In the genomic region with DNA sequence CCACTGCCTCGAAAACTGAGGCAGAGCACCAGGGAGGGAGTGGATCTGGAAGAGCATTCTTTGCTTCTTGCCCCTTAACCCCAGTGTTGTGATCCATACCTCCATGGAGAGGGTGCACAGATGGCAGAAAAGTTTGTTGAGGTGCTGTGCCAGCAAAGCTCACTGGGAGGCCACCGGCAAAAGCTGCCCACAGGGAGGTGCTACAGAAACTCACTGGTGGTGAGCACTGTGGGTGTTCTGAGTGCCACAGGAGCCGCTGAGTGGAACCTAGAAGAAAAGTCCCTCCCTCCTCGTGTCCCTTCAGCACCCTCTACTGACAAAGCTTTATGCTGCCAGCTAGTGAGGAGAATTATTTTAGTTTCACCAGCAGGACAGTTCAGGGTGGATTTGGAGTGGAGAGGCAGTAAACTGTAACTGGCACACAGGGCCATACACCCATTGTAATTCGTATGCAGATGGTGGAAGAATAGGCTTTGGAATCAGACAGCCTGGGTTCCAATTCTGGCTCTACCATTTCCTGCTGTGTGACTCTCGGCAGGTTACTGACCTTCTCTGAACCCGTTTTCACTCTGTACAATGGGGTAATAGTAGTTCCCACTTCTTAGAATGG, we compare ENCODE assay signal across 8 cellular contexts.
DNase-seq lines count a peak whose midpoint lies in the region; ATAC-seq and TF ChIP-seq lines count a peak whose summit lies in the region.

No MANE protein-coding gene starts in this region.

- no peaks in the 10 kb centered on the region for H3K9me3 Mint-ChIP-seq in osteocyte (ENCODE audit: unreplicated experiment)

- TF ChIP-seq CTCF in BJ (IDR thresholded peaks at IDR 0.05; ENCODE audit: insufficient read depth, low read depth, low read length) (peak; percentile 66), fibroblast of the aortic adventitia (IDR thresholded peaks at IDR 0.05; ENCODE audit: insufficient read depth, low read length) (peak; percentile 69), osteocyte (IDR thresholded peaks at IDR 0.05) (peak; percentile 83)

- POLR2A ChIA-PET in BJ (lab: Charles Lee): interaction anchor here (0.6 to 1.0 kb wide), 2 partner anchors 12 to 156 kb away, joined by 4 to 5 read pairs; no protein-coding TSS in a partner anchor

- no peaks in the 10 kb centered on the region for H3K27me3 ChIP-seq in BJ (ENCODE audit: control insufficient read depth, insufficient read depth, low read length)

- peaks cover 34% of the 10 kb centered on the region for H3K36me3 Mint-ChIP-seq in osteocyte (ENCODE audit: unreplicated experiment)

- H3K27me3 Mint-ChIP-seq in osteocyte (ENCODE audit: unreplicated experiment): no peaks in the 10 kb centered on the region

- no peak overlapping the region for H3K4me3 Mint-ChIP-seq in osteocyte (ENCODE audit: unreplicated experiment)

- ATAC-seq in GM18868 (IDR thresholded peaks at IDR 0.05; ENCODE audit: unreplicated experiment) (peak; percentile 66), HG03103 (IDR thresholded peaks at IDR 0.05; ENCODE audit: low read depth, unreplicated experiment) (peak; percentile 55)

- peak overlapping the region; percentile 73 for H3K27ac Mint-ChIP-seq in osteocyte (ENCODE audit: unreplicated experiment)

- peaks cover 11% of the 10 kb centered on the region for H3K36me3 ChIP-seq in BJ (ENCODE audit: control insufficient read depth, insufficient read depth, low read length)

- CTCF ChIA-PET in BJ (lab: Yijun Ruan, JAX): interaction anchor here (0.6 to 2.6 kb wide), 16 partner anchors 11 to 578 kb away, joined by 3 to 13 read pairs (median 4); no protein-coding TSS in a partner anchor

- H3K4me3 ChIP-seq in BJ (ENCODE audit: low read depth, low read length) (no peak overlapping the region), fibroblast of the aortic adventitia (ENCODE audit: low read depth, low read length) (no peak overlapping the region)

- DNase-seq in BJ (ENCODE audit: low read depth) (no peak), NOMO-1 treated with DMSO at 0.1 percent for 48 hours (lab: John Stamatoyannopoulos, UW; ENCODE audit: unreplicated experiment) (peak; percentile 86), activated T-cell treated with anti-CD3 and anti-CD28 coated beads for 48 hours (ENCODE audit: low read depth) (peak; percentile 39), fibroblast of the aortic adventitia (ENCODE audit: low read depth) (peak; percentile 85), osteocyte (ENCODE audit: extremely low spot score, unreplicated experiment) (no peak), ureter (ENCODE audit: low spot score) (no peak)

- H3K4me1 Mint-ChIP-seq in osteocyte (ENCODE audit: unreplicated experiment): peaks cover 37% of the 10 kb centered on the region

Comparison
In these comparisons a context has a peak if more than half of its experiments do, and no peak if none do; other contexts are left out.
1. DNase-seq: peak in NOMO-1 treated with DMSO at 0.1 percent for 48 hours (single experiment), activated T-cell treated with anti-CD3 and anti-CD28 coated beads for 48 hours (single experiment) and fibroblast of the aortic adventitia (single experiment); none in BJ (single experiment), osteocyte (single experiment) and ureter (single experiment).
2. Peak in every context shown above with its lines, with median percentiles within 50 percentile points of each other: CTCF ChIP-seq.